In the genomic region with DNA sequence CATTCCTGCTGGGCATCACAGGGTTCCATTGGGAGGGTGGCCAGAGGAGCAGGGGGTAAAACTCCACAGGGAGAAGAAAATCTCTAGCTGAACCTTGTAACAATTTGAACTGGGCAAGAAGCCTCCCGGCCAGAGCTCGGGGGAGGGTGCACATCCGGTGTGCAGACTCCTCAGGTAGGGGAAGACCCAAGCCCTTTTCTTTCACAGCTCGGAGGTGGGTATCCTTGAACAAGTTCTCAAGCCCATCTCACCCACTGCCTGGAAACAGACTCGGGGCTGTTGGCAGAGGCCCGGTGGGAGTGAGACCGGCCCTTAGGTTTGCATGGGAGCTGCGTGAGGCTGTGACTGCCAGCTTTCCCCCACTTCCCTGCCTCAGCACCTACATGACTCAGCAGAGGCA, we compare ENCODE assay signal across 17 cellular contexts.
DNase-seq lines count a peak whose midpoint lies in the region; ATAC-seq and TF ChIP-seq lines count a peak whose summit lies in the region.
"Had no signal": no experiment of that assay in that cellular context is flagged by ENCODE, and none has a peak within 500 bp of the region (broad histone marks: within the 10 kb centered on the region; RNA-seq: fewer than 3 reads in every experiment).

No MANE protein-coding gene starts in this region.

- H4K8ac ChIP-seq in neuronal stem cell (ENCODE audit: low read depth, low read length) = no peak overlapping the region

- no peaks in the 10 kb centered on the region for H3K27me3 ChIP-seq in GM06990 (replicated peaks; ENCODE audit: control insufficient read depth, insufficient read depth, low read length)
- no peaks in the 10 kb centered on the region for H3K27me3 ChIP-seq in neuronal stem cell (ENCODE audit: control insufficient read depth in 3 of 3, insufficient read depth in 3 of 3, low read depth in 1 of 3, low read length in 3 of 3)
- H3K27me3 ChIP-seq in right atrium auricular region = no peaks in the 10 kb centered on the region
- H3K27me3 ChIP-seq: BLaER1 treated with 17β-estradiol and CSF1 and Interleukin-3, amounts not matched to agents 10 nM and 100 nM had no signal

- H3K4me3 Mint-ChIP-seq in activated T-cell treated with anti-CD3 and anti-CD28 coated beads, Interleukin-2, amount 50 U/mL, for 24 hours = no peak overlapping the region
- no peak overlapping the region for H3K4me3 Mint-ChIP-seq in activated T-cell treated with anti-CD3 and anti-CD28 coated beads, Interleukin-2, amount 50 U/mL, for 4 hours
- peak overlapping the region; percentile 26 for H3K4me3 Mint-ChIP-seq in activated T-helper 17 cell treated with anti-CD3 and anti-CD28 coated beads, Interleukin-2, amount 50 U/mL, for 72 hours
- H3K4me3 Mint-ChIP-seq: H9 had no signal

- peaks cover 4% of the 10 kb centered on the region for H3K36me3 Mint-ChIP-seq in activated T-cell treated with anti-CD3 and anti-CD28 coated beads, Interleukin-2, amount 50 U/mL, for 24 hours (ENCODE audit: low read depth)
- peaks cover 5% of the 10 kb centered on the region for H3K36me3 Mint-ChIP-seq in activated T-cell treated with anti-CD3 and anti-CD28 coated beads, Interleukin-2, amount 50 U/mL, for 4 hours (ENCODE audit: insufficient read depth)
- no peaks in the 10 kb centered on the region for H3K36me3 Mint-ChIP-seq in activated T-helper 17 cell treated with anti-CD3 and anti-CD28 coated beads, Interleukin-2, amount 50 U/mL, for 72 hours (ENCODE audit: low read depth)

- H3K18ac ChIP-seq in neuronal stem cell (ENCODE audit: low read length) = peak overlapping the region; percentile 28

- no peak overlapping the region for H2BK5ac ChIP-seq in neuronal stem cell (ENCODE audit: low read length)

- H3K4me1 ChIP-seq in neuronal stem cell (ENCODE audit: control insufficient read depth in 2 of 2, insufficient read depth in 1 of 2, low read depth in 1 of 2, low read length in 2 of 2) (no peaks in the 10 kb centered on the region), right atrium auricular region (no peaks in the 10 kb centered on the region)
- H3K4me1 ChIP-seq: A549; BLaER1 treated with 17β-estradiol and CSF1 and Interleukin-3, amounts not matched to agents 10 nM and 100 nM had no signal

- TF ChIP-seq CTCF in GM06990 (IDR thresholded peaks at IDR 0.05; ENCODE audit: insufficient read depth, low read length, poor library complexity, severe bottlenecking) (no peak), right atrium auricular region (IDR thresholded peaks at IDR 0.05) (no peak)

- H3K14ac ChIP-seq in neuronal stem cell (ENCODE audit: low read length) = no peak overlapping the region

- H2AK5ac ChIP-seq in neuronal stem cell (ENCODE audit: low read depth, low read length) = no peak overlapping the region

- no peak overlapping the region for H3K4ac ChIP-seq in neuronal stem cell (ENCODE audit: low read length)

- peaks cover 5% of the 10 kb centered on the region for H3K9me3 Mint-ChIP-seq in activated T-cell treated with anti-CD3 and anti-CD28 coated beads, Interleukin-2, amount 50 U/mL, for 24 hours
- H3K9me3 Mint-ChIP-seq in activated T-cell treated with anti-CD3 and anti-CD28 coated beads, Interleukin-2, amount 50 U/mL, for 4 hours = peaks cover 19% of the 10 kb centered on the region
- peaks cover 18% of the 10 kb centered on the region for H3K9me3 Mint-ChIP-seq in activated T-helper 17 cell treated with anti-CD3 and anti-CD28 coated beads, Interleukin-2, amount 50 U/mL, for 72 hours

- H4K91ac ChIP-seq in neuronal stem cell (ENCODE audit: low read depth, low read length, poor library complexity) = no peak overlapping the region

- H2BK12ac ChIP-seq in neuronal stem cell (ENCODE audit: low read length) = no peak overlapping the region

- H3K4me2 ChIP-seq in neuronal stem cell (ENCODE audit: insufficient read depth, low read length, poor library complexity, severe bottlenecking) = no peak overlapping the region
- H3K4me2 ChIP-seq: A549; BLaER1 treated with 17β-estradiol and CSF1 and Interleukin-3, amounts not matched to agents 10 nM and 100 nM had no signal

- ATAC-seq in activated T-cell treated with anti-CD3 and anti-CD28 coated beads, Interleukin-2, amount 50 U/mL, for 4 hours = no peak
- ATAC-seq in activated T-helper 17 cell treated with anti-CD3 and anti-CD28 coated beads, Interleukin-2, amount 50 U/mL, for 72 hours (replicated peaks) = no peak
- ATAC-seq: A549, Panc1 had no signal

- no peak overlapping the region for H3K9ac ChIP-seq in neuronal stem cell (ENCODE audit: low read depth, low read length, poor library complexity)
- H3K9ac ChIP-seq: BLaER1 treated with 17β-estradiol and CSF1 and Interleukin-3, amounts not matched to agents 10 nM and 100 nM had no signal

- no peak overlapping the region for H2BK120ac ChIP-seq in neuronal stem cell (ENCODE audit: low read depth, low read length)

- H3K9me3 ChIP-seq in neuronal stem cell (replicated peaks in 1 of 2; ENCODE audit: control insufficient read depth in 2 of 2, insufficient read depth in 1 of 2, low read depth in 1 of 2, low read length in 2 of 2) (no peaks in the 10 kb centered on the region), right atrium auricular region (no peaks in the 10 kb centered on the region)
- H3K9me3 ChIP-seq: A549 had no signal

- no peak overlapping the region for H2AFZ ChIP-seq in neuronal stem cell (ENCODE audit: low read length)

- DNase-seq in activated T-cell treated with anti-CD3 and anti-CD28 coated beads, Interleukin-2, amount 50 U/mL, for 24 hours = no peak
- no peak for DNase-seq in activated T-cell treated with anti-CD3 and anti-CD28 coated beads, Interleukin-2, amount 50 U/mL, for 4 hours
- DNase-seq in GM06990 (ENCODE audit: extremely low read depth, insufficient read length) (peak; percentile 29), neuronal stem cell (ENCODE audit: low spot score) (no peak), NCI-H2227 treated with DMSO at 0.1 percent for 48 hours (lab: John Stamatoyannopoulos, UW) (no peak), right atrium auricular region (ENCODE audit: low spot score) (no peak), NCI-H2171 (lab: John Stamatoyannopoulos, UW) (no peak)
- DNase-seq: DMS 273 treated with DMSO at 0.1 percent for 48 hours, H9, MM.1S, NCI-H1092 treated with DMSO at 0.1 percent for 48 hours, NCI-H226, NCI-H524 treated with DMSO at 0.1 percent for 48 hours had no signal

- no peak overlapping the region for H3K27ac ChIP-seq in neuronal stem cell (replicated peaks; ENCODE audit: low read length)
- no peak overlapping the region for H3K27ac ChIP-seq in right atrium auricular region
- H3K27ac ChIP-seq: A549; BLaER1 treated with 17β-estradiol and CSF1 and Interleukin-3, amounts not matched to agents 10 nM and 100 nM had no signal

- no peak overlapping the region for H3K4me3 ChIP-seq in GM06990 (replicated peaks; ENCODE audit: low read depth, low read length)
- H3K4me3 ChIP-seq in neuronal stem cell (ENCODE audit: low read length in 2 of 2) = no peak overlapping the region
- no peak overlapping the region for H3K4me3 ChIP-seq in right atrium auricular region
- H3K4me3 ChIP-seq: A549; BLaER1 treated with 17β-estradiol and CSF1 and Interleukin-3, amounts not matched to agents 10 nM and 100 nM had no signal

- peaks cover 45% of the 10 kb centered on the region for H3K4me1 Mint-ChIP-seq in activated T-cell treated with anti-CD3 and anti-CD28 coated beads, Interleukin-2, amount 50 U/mL, for 24 hours (ENCODE audit: low read depth)
- peaks cover 17% of the 10 kb centered on the region for H3K4me1 Mint-ChIP-seq in activated T-cell treated with anti-CD3 and anti-CD28 coated beads, Interleukin-2, amount 50 U/mL, for 4 hours (ENCODE audit: low read depth)
- H3K4me1 Mint-ChIP-seq in activated T-helper 17 cell treated with anti-CD3 and anti-CD28 coated beads, Interleukin-2, amount 50 U/mL, for 72 hours = peaks cover 30% of the 10 kb centered on the region

- no CpG with 5 or more reads among the region's 8 CpGs for WGBS in neuronal stem cell (ENCODE audit: extremely low coverage in 2 of 2, insufficient read length in 2 of 2, insufficient replicate concordance in 1 of 2), 2 donors

- H3K27ac Mint-ChIP-seq in activated T-cell treated with anti-CD3 and anti-CD28 coated beads, Interleukin-2, amount 50 U/mL, for 24 hours = peak overlapping the region; percentile 62
- peak overlapping the region; percentile 58 for H3K27ac Mint-ChIP-seq in activated T-helper 17 cell treated with anti-CD3 and anti-CD28 coated beads, Interleukin-2, amount 50 U/mL, for 72 hours
- H3K27ac Mint-ChIP-seq: H9 had no signal

- H3K79me1 ChIP-seq in neuronal stem cell (ENCODE audit: low read depth, low read length) = no peaks in the 10 kb centered on the region

- no peak overlapping the region for H3K23ac ChIP-seq in neuronal stem cell (ENCODE audit: low read depth, low read length, poor library complexity)

- no peak overlapping the region for H2BK15ac ChIP-seq in neuronal stem cell (ENCODE audit: low read length)

- H3K36me3 ChIP-seq in GM06990 (ENCODE audit: control insufficient read depth, insufficient read depth, low read length) (no peaks in the 10 kb centered on the region), neuronal stem cell (replicated peaks in 1 of 2; ENCODE audit: control insufficient read depth in 2 of 2, insufficient read depth in 2 of 2, low read length in 2 of 2) (no peaks in the 10 kb centered on the region), right atrium auricular region (no peaks in the 10 kb centered on the region)
- H3K36me3 ChIP-seq: BLaER1 treated with 17β-estradiol and CSF1 and Interleukin-3, amounts not matched to agents 10 nM and 100 nM had no signal

- H3K27me3 Mint-ChIP-seq in activated T-cell treated with anti-CD3 and anti-CD28 coated beads, Interleukin-2, amount 50 U/mL, for 24 hours = no peaks in the 10 kb centered on the region
- no peaks in the 10 kb centered on the region for H3K27me3 Mint-ChIP-seq in activated T-cell treated with anti-CD3 and anti-CD28 coated beads, Interleukin-2, amount 50 U/mL, for 4 hours (ENCODE audit: low read depth)
- no peaks in the 10 kb centered on the region for H3K27me3 Mint-ChIP-seq in activated T-helper 17 cell treated with anti-CD3 and anti-CD28 coated beads, Interleukin-2, amount 50 U/mL, for 72 hours
